Comparison of ENCODE assay signal across 17 cellular contexts in the genomic region with DNA sequence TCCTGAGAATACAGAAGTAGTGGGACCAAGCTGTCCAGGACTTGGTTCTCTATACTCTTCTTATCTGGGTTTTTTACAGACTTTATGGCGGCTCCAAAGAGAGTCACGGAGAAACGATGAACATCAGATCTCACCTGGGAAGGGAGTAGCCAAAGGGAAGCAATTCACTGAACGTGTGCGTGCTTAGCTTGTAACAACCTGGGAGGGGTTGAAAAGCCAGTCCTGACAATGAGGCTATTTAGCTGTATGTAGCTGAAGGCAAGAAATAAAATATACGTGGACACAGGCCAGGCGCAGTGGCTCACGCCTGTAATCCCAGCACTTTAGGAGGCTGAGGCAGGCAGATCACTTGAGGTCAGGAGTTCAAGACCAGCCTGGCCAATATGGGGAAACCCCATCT. TPM values are rescaled to one million over a fixed set of nuclear protein-coding genes. Genes with fewer than 3 reads are reported as not detected.
A peak's percentile ranks its signal among the peaks of the same experiment; 100 is the strongest.
DNase-seq lines count a peak whose midpoint lies in the region; ATAC-seq and TF ChIP-seq lines count a peak whose summit lies in the region.
"Had no signal": no experiment of that assay in that cellular context is flagged by ENCODE, and none has a peak within 500 bp of the region (broad histone marks: within the 10 kb centered on the region; RNA-seq: fewer than 3 reads in every experiment).

No MANE protein-coding gene starts in this region.

- H3K4me3 Mint-ChIP-seq in neural progenitor cell = no peak overlapping the region
- no peak overlapping the region for H3K4me3 Mint-ChIP-seq in stimulated activated naive CD8-positive, alpha-beta T cell treated with anti-CD3 and anti-CD28 coated beads, Interleukin-15, amount 100 ng/mL, for 72 hours
- H3K4me3 Mint-ChIP-seq: B cell; CD4-positive, CD25-positive, alpha-beta regulatory T cell; CD8-positive, alpha-beta T cell had no signal

- intact Hi-C loops in transverse colon (cut with DNase I; ENCODE audit: low total_unique reads) = no loop called here

- H3K9me3 ChIP-seq in neural progenitor cell (ENCODE audit: low read depth) = no peaks in the 10 kb centered on the region
- no peaks in the 10 kb centered on the region for H3K9me3 ChIP-seq in transverse colon
- H3K9me3 ChIP-seq: BLaER1, Caco-2 had no signal

- no peaks in the 10 kb centered on the region for H3K9me3 Mint-ChIP-seq in neural progenitor cell
- H3K9me3 Mint-ChIP-seq in stimulated activated naive CD8-positive, alpha-beta T cell treated with anti-CD3 and anti-CD28 coated beads, Interleukin-15, amount 100 ng/mL, for 72 hours = no peaks in the 10 kb centered on the region
- H3K9me3 Mint-ChIP-seq: CD4-positive, CD25-positive, alpha-beta regulatory T cell; CD8-positive, alpha-beta T cell had no signal

- no peaks in the 10 kb centered on the region for H3K36me3 ChIP-seq in neural progenitor cell
- no peaks in the 10 kb centered on the region for H3K36me3 ChIP-seq in transverse colon
- H3K36me3 ChIP-seq: BLaER1 had no signal

- no peak overlapping the region for H2AFZ ChIP-seq in neural progenitor cell (replicated peaks)
- H2AFZ ChIP-seq: GM23248 had no signal

- H3K27me3 Mint-ChIP-seq in neural progenitor cell (ENCODE audit: insufficient read depth, low read depth) = peaks cover 2% of the 10 kb centered on the region
- no peaks in the 10 kb centered on the region for H3K27me3 Mint-ChIP-seq in stimulated activated naive CD8-positive, alpha-beta T cell treated with anti-CD3 and anti-CD28 coated beads, Interleukin-15, amount 100 ng/mL, for 72 hours
- H3K27me3 Mint-ChIP-seq: B cell; CD4-positive, CD25-positive, alpha-beta regulatory T cell had no signal

- no peak for TF ChIP-seq POLR2A in transverse colon (IDR thresholded peaks at IDR 0.05)

- H3K27ac Mint-ChIP-seq in neural progenitor cell = peak overlapping the region; percentile 54
- H3K27ac Mint-ChIP-seq in stimulated activated naive CD8-positive, alpha-beta T cell treated with anti-CD3 and anti-CD28 coated beads, Interleukin-15, amount 100 ng/mL, for 72 hours = no peak overlapping the region
- H3K27ac Mint-ChIP-seq: B cell; CD8-positive, alpha-beta T cell had no signal

- H3K9ac ChIP-seq in neural progenitor cell = no peak overlapping the region
- H3K9ac ChIP-seq: BLaER1, GM23248 had no signal

- H3K36me3 Mint-ChIP-seq in neural progenitor cell = peaks cover 3% of the 10 kb centered on the region
- H3K36me3 Mint-ChIP-seq: CD4-positive, CD25-positive, alpha-beta regulatory T cell; CD8-positive, alpha-beta T cell had no signal

- TF ChIP-seq EP300 in transverse colon (IDR thresholded peaks at IDR 0.05; ENCODE audit: low read depth) = no peak

- H3K4me1 Mint-ChIP-seq in neural progenitor cell = no peaks in the 10 kb centered on the region
- H3K4me1 Mint-ChIP-seq in stimulated activated naive CD8-positive, alpha-beta T cell treated with anti-CD3 and anti-CD28 coated beads, Interleukin-15, amount 100 ng/mL, for 72 hours = no peaks in the 10 kb centered on the region
- H3K4me1 Mint-ChIP-seq: B cell; CD4-positive, CD25-positive, alpha-beta regulatory T cell had no signal

- H3F3A ChIP-seq in neural progenitor cell (ENCODE audit: low read depth) = no peaks in the 10 kb centered on the region

- H3K4me3 ChIP-seq in epithelial cell of esophagus (ENCODE audit: low read length) (no peak overlapping the region), neural progenitor cell (no peak overlapping the region), transverse colon (no peak overlapping the region)
- H3K4me3 ChIP-seq: BLaER1, GM23248 had no signal

- H3K27me3 ChIP-seq in neural progenitor cell = no peaks in the 10 kb centered on the region
- no peaks in the 10 kb centered on the region for H3K27me3 ChIP-seq in transverse colon
- H3K27me3 ChIP-seq: BLaER1 had no signal

- H3K27ac ChIP-seq in neural progenitor cell = no peak overlapping the region
- H3K27ac ChIP-seq in transverse colon = peak overlapping the region in 1 of 4 donors; percentile 22
- H3K27ac ChIP-seq: BLaER1, C4-2B, GM23248 had no signal

- TF ChIP-seq CTCF in epithelial cell of esophagus (IDR thresholded peaks at IDR 0.05; ENCODE audit: insufficient read depth, low read depth, low read length, missing control alignments) = no peak
- TF ChIP-seq CTCF in neural progenitor cell (IDR thresholded peaks at IDR 0.05) = no peak
- TF ChIP-seq CTCF in transverse colon (IDR thresholded peaks at IDR 0.05) = no peak

- no peaks in the 10 kb centered on the region for H4K20me1 ChIP-seq in neural progenitor cell (ENCODE audit: low read depth)
- H4K20me1 ChIP-seq: BLaER1 had no signal

- no peak for ATAC-seq in stimulated activated naive CD8-positive, alpha-beta T cell treated with anti-CD3 and anti-CD28 coated beads, Interleukin-15, amount 100 ng/mL, for 72 hours
- ATAC-seq: CD8-positive, alpha-beta T cell had no signal

- DNase-seq in epithelial cell of esophagus (ENCODE audit: low read depth) = peak; percentile 15
- no peak for DNase-seq in neural progenitor cell (ENCODE audit: low spot score)
- peak; percentile 46 for DNase-seq in transverse colon
- no peak for DNase-seq in GM19238 (ENCODE audit: insufficient read length, low spot score)
- DNase-seq in stimulated activated naive CD8-positive, alpha-beta T cell treated with anti-CD3 and anti-CD28 coated beads, Interleukin-15, amount 100 ng/mL, for 72 hours = no peak
- DNase-seq in AML-193 (lab: John Stamatoyannopoulos, UW) = no peak
- DNase-seq: Caco-2; CD4-positive, CD25-positive, alpha-beta regulatory T cell; CD8-positive, alpha-beta T cell; DMS153; DND-41; GM23248; H7; HCEC 1CT had no signal

- no peaks in the 10 kb centered on the region for H3K79me2 ChIP-seq in neural progenitor cell (ENCODE audit: low read depth)

- H3K4me1 ChIP-seq in neural progenitor cell = no peaks in the 10 kb centered on the region
- no peaks in the 10 kb centered on the region for H3K4me1 ChIP-seq in transverse colon
- H3K4me1 ChIP-seq: Caco-2 had no signal

- in situ Hi-C loops in transverse colon (cut with MboI; ENCODE audit: low pct_ligation_motif_present in 1 of 4, low pct_unique_long_range_greater_than_20kb in 1 of 4, low sequenced_read_pairs in 3 of 4) = no loop called here

- 27 to 69% methylated on average over 3 to 8 of the region's 8 CpGs for WGBS in transverse colon (ENCODE audit: low coverage in 1 of 2), 2 donors

- no peak overlapping the region for H3K4me2 ChIP-seq in neural progenitor cell
- H3K4me2 ChIP-seq: BLaER1 had no signal

RNA-seq across cellular contexts. Expression of a gene that starts 18.2 kb away (rescaled TPM):
- total RNA-seq in neural progenitor cell (ENCODE audit: low replicate concordance) (21.3 and 22.1 TPM in 2 replicates), transverse colon (10 to 100 TPM in 1 of 4 donors, 1 to 10 TPM in 3; 1.5 to 11.6 (median 4.9) TPM)

Comparison
In these comparisons a context has a peak if more than half of its experiments do, and no peak if none do; other contexts are left out.
1. DNase-seq: peak in epithelial cell of esophagus (single experiment) and transverse colon (single experiment); none in neural progenitor cell (single experiment), GM19238 (single experiment), stimulated activated naive CD8-positive, alpha-beta T cell treated with anti-CD3 and anti-CD28 coated beads, Interleukin-15, amount 100 ng/mL, for 72 hours (0 of 2) and AML-193 (0 of 2).